Comparison of ENCODE assay signal across 12 cellular contexts in genomic region chr1:173507205-173507846, GRCh38. TPM values are rescaled to one million over a fixed set of nuclear protein-coding genes. Genes with fewer than 3 reads are reported as not detected.
DNase-seq lines count a peak whose midpoint lies in the region; ATAC-seq, FAIRE-seq and TF ChIP-seq lines count a peak whose summit lies in the region.
"Had no signal": no experiment of that assay in that cellular context is flagged by ENCODE, and none has a peak within 500 bp of the region (broad histone marks: within the 10 kb centered on the region; RNA-seq: fewer than 3 reads in every experiment).

No MANE protein-coding gene starts in this region.

- TF ChIP-seq POLR2A in K562 (conservative IDR thresholded peaks at IDR 0.05), result no peak

- CTCF ChIA-PET in A673 (lab: Charles Lee) (no interaction called here), K562 (lab: Yijun Ruan, JAX; ENCODE audit: low intra/inter-chr PET ratio) (no interaction called here)
- CTCF ChIA-PET in CD4-positive, alpha-beta T cell (lab: Charles Lee), result no interaction called here
- CTCF ChIA-PET in activated CD8-positive, alpha-beta T cell treated with anti-CD3 and anti-CD28 coated beads, Interleukin-2, amount 10 ng/mL, durations not matched to agents 7 days and 5 days (lab: Charles Lee), result interaction anchor here (1.2 to 3.7 kb wide), 2 partner anchors 29 to 77 kb away, joined by 3 to 25 read pairs; no protein-coding TSS in a partner anchor

- ATAC-seq in K562 (peak; percentile 50), left lung (peak; percentile 94), HG02852 (IDR thresholded peaks at IDR 0.05; ENCODE audit: unreplicated experiment) (no peak)
- no peak for ATAC-seq in CD4-positive, alpha-beta T cell (ENCODE audit: poor library complexity)
- ATAC-seq in activated CD8-positive, alpha-beta T cell treated with anti-CD3 and anti-CD28 coated beads, Interleukin-2, amount 10 ng/mL, durations not matched to agents 7 days and 5 days, result no peak

- H3K9me1 ChIP-seq in K562 (ENCODE audit: control insufficient read depth, insufficient read depth, low read length), result no peaks in the 10 kb centered on the region

- FAIRE-seq in K562 (lab: Jason Lieb, UNC), result peak; percentile 6

- H4K20me1 ChIP-seq in K562 (replicated peaks; ENCODE audit: control insufficient read depth, insufficient read depth, low read length), result no peaks in the 10 kb centered on the region

- H3K27ac Mint-ChIP-seq in CD4-positive, alpha-beta T cell, result no peak overlapping the region
- no peak overlapping the region for H3K27ac Mint-ChIP-seq in activated CD8-positive, alpha-beta T cell treated with anti-CD3 and anti-CD28 coated beads, Interleukin-2, amount 10 ng/mL, durations not matched to agents 7 days and 5 days
- H3K27ac Mint-ChIP-seq: CD4-positive, alpha-beta memory T cell had no signal

- no peaks in the 10 kb centered on the region for H3K36me3 Mint-ChIP-seq in CD4-positive, alpha-beta T cell (ENCODE audit: low read depth)
- H3K36me3 Mint-ChIP-seq in activated CD8-positive, alpha-beta T cell treated with anti-CD3 and anti-CD28 coated beads, Interleukin-2, amount 10 ng/mL, durations not matched to agents 7 days and 5 days (ENCODE audit: low read depth), result no peaks in the 10 kb centered on the region
- H3K36me3 Mint-ChIP-seq: CD4-positive, alpha-beta memory T cell had no signal

- H2AFZ ChIP-seq in K562 (ENCODE audit: low read depth, low read length), result 0 out of 2 replicates have a peak overlapping the region, but pooled peaks have one; percentile 18

- H3K27me3 Mint-ChIP-seq in CD4-positive, alpha-beta T cell, result no peaks in the 10 kb centered on the region
- H3K27me3 Mint-ChIP-seq in activated CD8-positive, alpha-beta T cell treated with anti-CD3 and anti-CD28 coated beads, Interleukin-2, amount 10 ng/mL, durations not matched to agents 7 days and 5 days (ENCODE audit: low read depth), result peaks cover 2% of the 10 kb centered on the region
- H3K27me3 Mint-ChIP-seq: CD4-positive, alpha-beta memory T cell had no signal

- H3K9ac ChIP-seq in K562 (ENCODE audit: insufficient read depth in 1 of 2, low read depth in 2 of 2, low read length in 2 of 2), result no peak overlapping the region

- TF ChIP-seq CTCF in A673 (conservative IDR thresholded peaks at IDR 0.05; ENCODE audit: low read depth, low read length), result no peak
- TF ChIP-seq CTCF in K562 (IDR thresholded peaks at IDR 0.05 in 2 of 3, conservative IDR thresholded peaks at IDR 0.05 in 1 of 3; ENCODE audit: insufficient read depth in 2 of 3, low read depth in 1 of 3, low read length in 3 of 3), result no peak
- no peak for TF ChIP-seq CTCF in left lung (IDR thresholded peaks at IDR 0.05)
- no peak for TF ChIP-seq CTCF in CD4-positive, alpha-beta T cell (IDR thresholded peaks at IDR 0.05)

- H3K27me3 ChIP-seq in A673 (replicated peaks; ENCODE audit: insufficient read depth, low read depth, low read length, poor library complexity) (no peaks in the 10 kb centered on the region), K562 (ENCODE audit: control insufficient read depth in 2 of 2, insufficient read depth in 2 of 2, low read length in 2 of 2) (no peaks in the 10 kb centered on the region), left lung (no peaks in the 10 kb centered on the region)
- H3K27me3 ChIP-seq in CD4-positive, alpha-beta T cell (ENCODE audit: control insufficient read depth, insufficient read depth, low read length), result no peaks in the 10 kb centered on the region
- H3K27me3 ChIP-seq: right atrium auricular region had no signal

- H3K9me3 ChIP-seq in A673 (ENCODE audit: low read depth, low read length, poor library complexity, severe bottlenecking) (no peaks in the 10 kb centered on the region), K562 (replicated peaks; ENCODE audit: control insufficient read depth, insufficient read depth, low read depth, low read length) (no peaks in the 10 kb centered on the region), left lung (no peaks in the 10 kb centered on the region)
- H3K9me3 ChIP-seq in CD4-positive, alpha-beta T cell (ENCODE audit: control insufficient read depth, low read length), result no peaks in the 10 kb centered on the region
- H3K9me3 ChIP-seq: right atrium auricular region had no signal

- no peak overlapping the region for H3K4me3 ChIP-seq in A673 (ENCODE audit: low read depth, low read length, poor library complexity, severe bottlenecking)
- no peak overlapping the region for H3K4me3 ChIP-seq in K562
- no peak overlapping the region for H3K4me3 ChIP-seq in left lung
- H3K4me3 ChIP-seq: right atrium auricular region had no signal

- TF ChIP-seq EP300 in K562 (IDR thresholded peaks at IDR 0.05; ENCODE audit: low read length), result no peak

- no peaks in the 10 kb centered on the region for H3K36me3 ChIP-seq in A673 (ENCODE audit: insufficient read depth, low read length, poor library complexity, severe bottlenecking)
- no peaks in the 10 kb centered on the region; the same call in 2 of the 3 replicates for H3K36me3 ChIP-seq in K562 (ENCODE audit: control insufficient read depth, insufficient read depth, low read length)
- no peaks in the 10 kb centered on the region for H3K36me3 ChIP-seq in left lung
- H3K36me3 ChIP-seq: right atrium auricular region had no signal

- BruUV-seq in A673 (replicated peaks; lab: Mats Ljungman, UMichigan), result no TSS peak
- no TSS peak for BruUV-seq in K562 (replicated peaks; lab: Mats Ljungman, UMichigan)

- H3K79me2 ChIP-seq in K562 (ENCODE audit: control insufficient read depth, insufficient read depth, low read length), result no peaks in the 10 kb centered on the region

- H3K4me2 ChIP-seq in K562 (ENCODE audit: insufficient read depth, low read length), result no peak overlapping the region

- H3K9me3 Mint-ChIP-seq in CD4-positive, alpha-beta T cell, result no peaks in the 10 kb centered on the region
- H3K9me3 Mint-ChIP-seq in activated CD8-positive, alpha-beta T cell treated with anti-CD3 and anti-CD28 coated beads, Interleukin-2, amount 10 ng/mL, durations not matched to agents 7 days and 5 days (ENCODE audit: insufficient read depth), result no peaks in the 10 kb centered on the region

- in situ Hi-C loops in K562 (cut with MboI), result no loop called here

- no peaks in the 10 kb centered on the region for H3K4me1 Mint-ChIP-seq in CD4-positive, alpha-beta T cell (ENCODE audit: low read depth)
- no peaks in the 10 kb centered on the region for H3K4me1 Mint-ChIP-seq in activated CD8-positive, alpha-beta T cell treated with anti-CD3 and anti-CD28 coated beads, Interleukin-2, amount 10 ng/mL, durations not matched to agents 7 days and 5 days (ENCODE audit: low read depth)
- H3K4me1 Mint-ChIP-seq: CD4-positive, alpha-beta memory T cell had no signal

- DNase-seq in A673 (ENCODE audit: low spot score) (peak; percentile 69), HK-2 (ENCODE audit: unreplicated experiment) (peak; percentile 20), K562 (ENCODE audit: extremely low read depth in 1 of 4, low spot score in 3 of 4) (no peak), left lung (no peak), NCI-H1436 (lab: John Stamatoyannopoulos, UW) (no peak)
- DNase-seq in CD4-positive, alpha-beta T cell, result no peak
- DNase-seq in activated CD8-positive, alpha-beta T cell treated with anti-CD3 and anti-CD28 coated beads, Interleukin-2, amount 10 ng/mL, durations not matched to agents 7 days and 5 days, result no peak
- DNase-seq: activated CD4-positive, alpha-beta T cell treated with anti-CD3 and anti-CD28 coated beads, Interleukin-2, amount 50 U/mL, for 1 hour; CD4-positive, alpha-beta memory T cell; NCI-H1092 had no signal

- no peak for TF ChIP-seq RAD21 in K562 (CRISPR knock-in tag; conservative IDR thresholded peaks at IDR 0.05 in 1 of 2, IDR thresholded peaks at IDR 0.05 in 1 of 2)

- H3K4me1 ChIP-seq in A673 (ENCODE audit: insufficient read depth, low read length, poor library complexity, severe bottlenecking), result peaks cover 18% of the 10 kb centered on the region
- peaks cover 0 to 9% of the 10 kb centered on the region in 2 experiments; a peak in 2 of 5 replicates for H3K4me1 ChIP-seq in K562 (replicated peaks in 1 of 2; ENCODE audit: control insufficient read depth in 2 of 2, insufficient read depth in 2 of 2, low read length in 2 of 2)
- no peaks in the 10 kb centered on the region for H3K4me1 ChIP-seq in left lung
- H3K4me1 ChIP-seq: right atrium auricular region had no signal

- WGBS in K562 (ENCODE audit: insufficient coverage, low coverage, missing lambda C conversion rate), result 44% methylated on average over 3 of the region's 3 CpGs

- no peak overlapping the region for H3K4me3 Mint-ChIP-seq in CD4-positive, alpha-beta T cell
- H3K4me3 Mint-ChIP-seq in activated CD8-positive, alpha-beta T cell treated with anti-CD3 and anti-CD28 coated beads, Interleukin-2, amount 10 ng/mL, durations not matched to agents 7 days and 5 days, result no peak overlapping the region
- H3K4me3 Mint-ChIP-seq: CD4-positive, alpha-beta memory T cell had no signal

- H3K27ac ChIP-seq in A673 (ENCODE audit: low read depth, low read length, poor library complexity, severe bottlenecking) (no peak overlapping the region), K562 (ENCODE audit: extremely low read depth, low read depth, low read length) (no peak overlapping the region), left lung (peak overlapping the region; percentile 47 to 54)
- H3K27ac ChIP-seq in CD4-positive, alpha-beta T cell (ENCODE audit: low read depth, low read length), result no peak overlapping the region
- H3K27ac ChIP-seq: right atrium auricular region had no signal

- intact Hi-C loops in A673 (cut with micrococcal nuclease; ENCODE audit: unreplicated experiment) (no loop called here), K562 (cut with micrococcal nuclease) (no loop called here), left lung (cut with DNase I) (no loop called here)
- intact Hi-C loops in CD4-positive, alpha-beta T cell (cut with DNase I, micrococcal nuclease), result no loop called here

- POLR2A ChIA-PET in A673 (lab: Charles Lee; ENCODE audit: low non-redundant PET), result no interaction called here
- POLR2A ChIA-PET in K562 (lab: Yijun Ruan, JAX), result interaction anchor here (0.8 to 1.1 kb wide), 3 partner anchors 11 to 29 kb away, joined by 3 to 5 read pairs (median 5); no protein-coding TSS in a partner anchor
- POLR2A ChIA-PET in CD4-positive, alpha-beta T cell (lab: Charles Lee), result no interaction called here
- POLR2A ChIA-PET in activated CD8-positive, alpha-beta T cell treated with anti-CD3 and anti-CD28 coated beads, Interleukin-2, amount 10 ng/mL, durations not matched to agents 7 days and 5 days (lab: Charles Lee), result no interaction called here

RNA-seq across cellular contexts. Expression of gene PRDX6, which starts 30.2 kb away (rescaled TPM):
- total RNA-seq in A673 (2021) (270 and 276 TPM in 2 replicates), K562 (2014; rRNA removed) (288 and 356 TPM in 2 replicates), K562 (2014; rRNA removed; fragmentation: Illumina TruSeq; extraction: Trizol) (610 and 692 TPM in 2 replicates), K562 (2015; rRNA removed; fragmentation: Illumina TruSeq; extraction: Trizol) (447 and 473 TPM in 2 replicates), K562 (2021) (540 and 565 TPM in 2 replicates), left lung (100 to 1,000 TPM; 251 to 263 TPM)
- 92.6 and 207 TPM in 2 replicates for total RNA-seq in K562 (2011; cell fraction: chromatin; rRNA removed; ENCODE audit: low replicate concordance)
- 94.7 and 99.7 TPM in 2 replicates for total RNA-seq in K562 (2011; cell fraction: nucleolus; rRNA removed)
- 162 and 225 TPM in 2 replicates for total RNA-seq in K562 (2011; cell fraction: nucleoplasm; rRNA removed)
- polyA plus RNA-seq in K562 (2011; rRNA removed) (667 and 707 TPM in 2 replicates), K562 (2014; fragmentation: Illumina TruSeq; extraction: Trizol) (636 and 642 TPM in 2 replicates), K562 (2014; fragmentation: Nextera tagmentation; extraction: Ambion mirVana) (1,000 to 10,000 TPM in 1 of 2 experiments, 100 to 1,000 TPM in 1; 884 to 1,082 TPM), K562 (2014; rRNA removed) (277 and 291 TPM in 2 replicates)
- 284 and 513 TPM in 2 replicates for polyA plus RNA-seq in K562 (2011; cell fraction: cytosol; rRNA removed)
- polyA plus RNA-seq in K562 (2011; cell fraction: nucleus; rRNA removed), result 318 and 427 TPM in 2 replicates
- 371 and 470 TPM in 2 replicates for polyA plus RNA-seq in K562 (2012)
- polyA minus RNA-seq in K562 (2011; rRNA and poly(A)+ RNA removed), result 909 and 927 TPM in 2 replicates
- polyA minus RNA-seq in K562 (2011; cell fraction: cytosol; rRNA and poly(A)+ RNA removed), result 447 and 551 TPM in 2 replicates
- polyA minus RNA-seq in K562 (2011; cell fraction: nucleus; rRNA and poly(A)+ RNA removed), result 125 and 223 TPM in 2 replicates
- total RNA-seq in CD4-positive, alpha-beta T cell, result 100 to 1,000 TPM; 101 to 102 TPM
- 100 to 1,000 TPM; 144 to 155 TPM for total RNA-seq in activated CD8-positive, alpha-beta T cell treated with anti-CD3 and anti-CD28 coated beads, Interleukin-2, amount 10 ng/mL, durations not matched to agents 7 days and 5 days

Comparison
In these comparisons a context has a peak if more than half of its experiments do, and no peak if none do; other contexts are left out.
1. DNase-seq: peak in A673 (single experiment) and HK-2 (single experiment); none in K562 (0 of 4), left lung (0 of 2), CD4-positive, alpha-beta T cell (0 of 10), activated CD8-positive, alpha-beta T cell treated with anti-CD3 and anti-CD28 coated beads, Interleukin-2, amount 10 ng/mL, durations not matched to agents 7 days and 5 days (single experiment) and NCI-H1436 (single experiment).
2. H3K27ac ChIP-seq: peak in left lung (2 of 2); none in A673 (single experiment), K562 (single experiment) and CD4-positive, alpha-beta T cell (single experiment).
3. ATAC-seq: peak in K562 (single experiment) and left lung (single experiment); none in CD4-positive, alpha-beta T cell (single experiment), activated CD8-positive, alpha-beta T cell treated with anti-CD3 and anti-CD28 coated beads, Interleukin-2, amount 10 ng/mL, durations not matched to agents 7 days and 5 days (single experiment) and HG02852 (single experiment).